ENCODE assay signal across 8 cellular contexts in genomic region chr14:59576332-59577294, GRCh38. TPM values are rescaled to one million over a fixed set of nuclear protein-coding genes. Genes with fewer than 3 reads are reported as not detected.
DNase-seq lines count a peak whose midpoint lies in the region; ATAC-seq and TF ChIP-seq lines count a peak whose summit lies in the region.

Gene CCDC175, minus strand, starts transcription at chr14:59576812. Its CDS starts 37 bp downstream, at chr14:59576775.

- WGBS in lung, 2 donors, result 19 to 20% methylated on average over 46 of the region's 46 CpGs

- H3K4me3 ChIP-seq in lung, result no peak within 1 kb of the TSS

- CTCF ChIA-PET in activated CD4-positive, alpha-beta memory T cell treated with anti-CD3 and anti-CD28 coated beads for 36 hours (lab: Charles Lee), result interaction anchor here (0.6 to 2.9 kb wide), 32 partner anchors 9 to 1075 kb away, joined by 3 to 50 read pairs (median 4); partner anchors contain the start of genes GPR135, JKAMP and L3HYPDH

- intact Hi-C loops in activated CD4-positive, alpha-beta memory T cell treated with anti-CD3 and anti-CD28 coated beads for 36 hours (cut with micrococcal nuclease), result loop anchor here (1.0 to 10.0 kb wide), 4 partner anchors 69 to 608 kb away; no protein-coding TSS in a partner anchor

- H3K27me3 ChIP-seq in lung (ENCODE audit: control insufficient read depth, insufficient read depth), result no peaks in the 10 kb centered on the region

- POLR2A ChIA-PET in activated CD4-positive, alpha-beta memory T cell treated with anti-CD3 and anti-CD28 coated beads for 36 hours (lab: Charles Lee), result interaction anchor here (0.9 kb wide), 1 partner anchor 93 kb away, joined by 3 read pairs; no protein-coding TSS in a partner anchor

- no peaks in the 10 kb centered on the region for H3K36me3 Mint-ChIP-seq in activated CD4-positive, alpha-beta memory T cell treated with anti-CD3 and anti-CD28 coated beads for 36 hours

- H3K36me3 ChIP-seq in lung (ENCODE audit: control insufficient read depth in 2 of 2, insufficient read depth in 2 of 2, low read length in 2 of 2), result no peaks in the 10 kb centered on the region

- H3K27ac ChIP-seq in lung (ENCODE audit: low read depth in 1 of 2, low read length in 1 of 2), result no peak within 1 kb of the TSS

- peak; percentile 89 for ATAC-seq in GM18870 (IDR thresholded peaks at IDR 0.05; ENCODE audit: unreplicated experiment)
- peak; percentile 99 for ATAC-seq in HG03135 (IDR thresholded peaks at IDR 0.05; ENCODE audit: unreplicated experiment)
- ATAC-seq in lung (ENCODE audit: insufficient read depth, low FRiP score), result peak; percentile 79

- no peaks in the 10 kb centered on the region for H3K9me3 Mint-ChIP-seq in activated CD4-positive, alpha-beta memory T cell treated with anti-CD3 and anti-CD28 coated beads for 36 hours

- DNase-seq in AG08396 (ENCODE audit: low spot score), result peak; percentile 73
- DNase-seq in NCI-H446 (lab: John Stamatoyannopoulos, UW), result peak; percentile 12 to 74
- DNase-seq in activated CD4-positive, alpha-beta memory T cell treated with anti-CD3 and anti-CD28 coated beads for 36 hours, result peak; percentile 89
- peak; percentile 60 for DNase-seq in effector CD8-positive, alpha-beta T cell (lab: John Stamatoyannopoulos, UW)
- peak; percentile 79 for DNase-seq in lung (ENCODE audit: low spot score)
- peak; percentile 49 to 71 (median 56) for DNase-seq in stimulated activated CD4-positive, alpha-beta T cell treated with anti-CD3 and anti-CD28 coated beads, TNF-alpha, amount 100 ng/mL, for 1 hour (ENCODE audit: low read depth in 3 of 3, low spot score in 1 of 3)

- no peak within 1 kb of the TSS for H3K27ac Mint-ChIP-seq in activated CD4-positive, alpha-beta memory T cell treated with anti-CD3 and anti-CD28 coated beads for 36 hours

- peaks cover 9% of the 10 kb centered on the region for H3K4me1 Mint-ChIP-seq in activated CD4-positive, alpha-beta memory T cell treated with anti-CD3 and anti-CD28 coated beads for 36 hours (ENCODE audit: low read depth)

- H3K4me1 ChIP-seq in lung (ENCODE audit: control insufficient read depth in 2 of 2, insufficient read depth in 2 of 2, low read length in 2 of 2), result peaks cover 0 to 6% of the 10 kb centered on the region in 2 donors

- no peaks in the 10 kb centered on the region for H3K9me3 ChIP-seq in lung (ENCODE audit: control insufficient read depth in 2 of 2, insufficient read depth in 1 of 2, low read length in 1 of 2)

- H3K27me3 Mint-ChIP-seq in activated CD4-positive, alpha-beta memory T cell treated with anti-CD3 and anti-CD28 coated beads for 36 hours, result peaks cover 12% of the 10 kb centered on the region

- TF ChIP-seq CTCF in lung (IDR thresholded peaks at IDR 0.05; ENCODE audit: control extremely low read depth, extremely low read depth), result peak; percentile 52

- peak within 1 kb of the TSS; percentile 74 for H3K4me3 Mint-ChIP-seq in activated CD4-positive, alpha-beta memory T cell treated with anti-CD3 and anti-CD28 coated beads for 36 hours

RNA-seq across cellular contexts. Expression of gene CCDC175, which starts in this region (rescaled TPM):
- not detected for total RNA-seq in activated CD4-positive, alpha-beta memory T cell treated with anti-CD3 and anti-CD28 coated beads for 36 hours
- under 1 TPM; 0.34 to 0.94 TPM for total RNA-seq in lung
- polyA plus RNA-seq in lung, result under 1 TPM; 0.06 TPM

Comparison
In these comparisons a context has a peak if more than half of its experiments do, and no peak if none do; other contexts are left out.
1. Peak in DNase-seq in activated CD4-positive, alpha-beta memory T cell treated with anti-CD3 and anti-CD28 coated beads for 36 hours; RNA of the gene not detected or under 1 TPM.
2. Peak in DNase-seq and ATAC-seq in lung; RNA of the gene not detected or under 1 TPM.